Comparison of ENCODE assay signal across 12 cellular contexts in the genomic region with DNA sequence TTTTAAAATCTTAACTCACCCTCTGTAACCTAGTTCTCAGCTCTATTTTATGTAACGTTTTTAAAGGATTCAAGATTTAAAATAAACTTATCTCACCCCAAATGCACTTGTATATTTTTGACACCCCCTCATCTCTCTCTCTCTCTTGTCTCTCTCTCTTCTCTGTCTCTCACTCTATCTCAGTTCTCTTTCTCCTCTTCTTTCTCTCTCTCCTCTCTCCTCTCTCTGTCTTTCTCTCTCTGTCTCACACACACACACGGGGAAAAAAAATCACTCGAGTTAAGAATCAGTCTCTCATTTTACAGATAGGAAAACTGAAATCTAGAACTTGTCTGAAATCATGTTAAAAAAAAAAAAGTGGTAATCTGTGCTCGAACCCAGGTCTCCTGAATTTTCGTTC.
DNase-seq lines count a peak whose midpoint lies in the region; TF ChIP-seq lines count a peak whose summit lies in the region.
"Had no signal": no experiment of that assay in that cellular context is flagged by ENCODE, and none has a peak within 500 bp of the region (broad histone marks: within the 10 kb centered on the region; RNA-seq: fewer than 3 reads in every experiment).

No MANE protein-coding gene starts in this region.

- H3K9me3 ChIP-seq in HEK293 (ENCODE audit: control insufficient read depth, insufficient read depth, low read depth, low read length), result no peaks in the 10 kb centered on the region
- no peaks in the 10 kb centered on the region for H3K9me3 ChIP-seq in ascending aorta
- H3K9me3 ChIP-seq in liver (ENCODE audit: control insufficient read depth in 4 of 4, low read length in 3 of 4), result no peaks in the 10 kb centered on the region
- no peaks in the 10 kb centered on the region for H3K9me3 ChIP-seq in smooth muscle cell (replicated peaks; ENCODE audit: low read depth)
- H3K9me3 ChIP-seq: BLaER1 had no signal

- TF ChIP-seq CTCF in HEK293 (tag by site-specific recombination; IDR thresholded peaks at IDR 0.05), result no peak
- no peak for TF ChIP-seq CTCF in ascending aorta (IDR thresholded peaks at IDR 0.05)
- TF ChIP-seq CTCF in liver (IDR thresholded peaks at IDR 0.05; ENCODE audit: low read depth, low read length, missing input control), result no peak
- no peak for TF ChIP-seq CTCF in smooth muscle cell (IDR thresholded peaks at IDR 0.05; ENCODE audit: borderline replicate concordance, insufficient read depth, poor library complexity, severe bottlenecking)

- no peaks in the 10 kb centered on the region for H3K36me3 ChIP-seq in HEK293 (ENCODE audit: control insufficient read depth in 2 of 2, insufficient read depth in 1 of 2, low read length in 2 of 2)
- H3K36me3 ChIP-seq in ascending aorta, result no peaks in the 10 kb centered on the region
- no peaks in the 10 kb centered on the region for H3K36me3 ChIP-seq in liver (ENCODE audit: control insufficient read depth in 4 of 4, insufficient read depth in 3 of 4, low read depth in 1 of 4, low read length in 3 of 4)
- H3K36me3 ChIP-seq in smooth muscle cell (ENCODE audit: low read depth), result no peaks in the 10 kb centered on the region
- H3K36me3 ChIP-seq: cardiac muscle cell had no signal

- CTCF ChIA-PET in HEK293 (lab: Yijun Ruan, JAX) (interaction anchor here (0.6 kb wide), 1 partner anchor 13 kb away, joined by 3 read pairs; no protein-coding TSS in a partner anchor), HEK293T (lab: Yijun Ruan, JAX) (no interaction called here)

- H2AFZ ChIP-seq in smooth muscle cell (ENCODE audit: low read depth), result no peak overlapping the region

- H3K4me1 ChIP-seq in HEK293 (ENCODE audit: control insufficient read depth, insufficient read depth, low read length) (peaks cover 6% of the 10 kb centered on the region; the same call in 1 of the 2 replicates), ascending aorta (peaks cover 24 to 66% of the 10 kb centered on the region in 2 donors), liver (ENCODE audit: control insufficient read depth in 4 of 4, insufficient read depth in 4 of 4, low read length in 3 of 4) (peaks cover 8 to 53% (median 34%) of the 10 kb centered on the region in 4 donors), smooth muscle cell (ENCODE audit: low read depth) (peaks cover 41% of the 10 kb centered on the region)
- H3K4me1 ChIP-seq: BLaER1 had no signal

- no peak for TF ChIP-seq RAD21 in liver (IDR thresholded peaks at IDR 0.05)

- H3K9ac ChIP-seq in liver (ENCODE audit: low read depth in 1 of 2, low read length in 2 of 2) (no peak overlapping the region), smooth muscle cell (ENCODE audit: low read depth) (no peak overlapping the region)
- H3K9ac ChIP-seq: BLaER1 had no signal

- POLR2A ChIA-PET in HEK293 (lab: Yijun Ruan, JAX) (no interaction called here), HEK293T (lab: Yijun Ruan, JAX) (no interaction called here)

- H3K79me2 ChIP-seq in smooth muscle cell (ENCODE audit: low read depth), result peaks cover 45% of the 10 kb centered on the region

- H3K4me2 ChIP-seq in smooth muscle cell, result peak overlapping the region; percentile 67
- H3K4me2 ChIP-seq: BLaER1 had no signal

- DNase-seq in ascending aorta (ENCODE audit: low spot score in 2 of 2) (no peak), smooth muscle cell (lab: John Stamatoyannopoulos, UW; ENCODE audit: unreplicated experiment) (no peak), HEK293T (ENCODE audit: extremely low spot score) (no peak), HuH-7.5 (ENCODE audit: low spot score) (no peak), NCI-H446 (lab: John Stamatoyannopoulos, UW) (no peak), NCI-H82 (lab: John Stamatoyannopoulos, UW) (no peak)
- DNase-seq: activated naive CD4-positive, alpha-beta T cell treated with anti-CD3 and anti-CD28 coated beads for 36 hours; DND-41 had no signal

- H3K27ac ChIP-seq in HEK293 (ENCODE audit: extremely low read depth, low read depth, low read length), result no peak overlapping the region
- peak overlapping the region; percentile 94 to 99 for H3K27ac ChIP-seq in ascending aorta
- peak overlapping the region; percentile 53 to 87 for H3K27ac ChIP-seq in liver (ENCODE audit: low read depth in 1 of 2, low read length in 2 of 2)
- H3K27ac ChIP-seq in smooth muscle cell (ENCODE audit: low read depth), result peak overlapping the region; percentile 78
- H3K27ac ChIP-seq: BLaER1, cardiac muscle cell had no signal

- no peaks in the 10 kb centered on the region for H3K27me3 ChIP-seq in ascending aorta
- H3K27me3 ChIP-seq in liver (ENCODE audit: control insufficient read depth in 4 of 4, insufficient read depth in 4 of 4, low read length in 3 of 4), result no peaks in the 10 kb centered on the region
- no peaks in the 10 kb centered on the region for H3K27me3 ChIP-seq in smooth muscle cell (ENCODE audit: low read depth)
- H3K27me3 ChIP-seq: BLaER1, cardiac muscle cell had no signal

- no peak overlapping the region for H3K4me3 ChIP-seq in HEK293 (ENCODE audit: low read depth, low read length)
- no peak overlapping the region for H3K4me3 ChIP-seq in ascending aorta
- no peak overlapping the region for H3K4me3 ChIP-seq in liver (ENCODE audit: low read depth in 1 of 3, low read length in 3 of 3)
- H3K4me3 ChIP-seq in smooth muscle cell, result no peak overlapping the region
- H3K4me3 ChIP-seq: BLaER1, cardiac muscle cell had no signal

- intact Hi-C loops in ascending aorta (cut with DNase I), result loop anchor here (2.0 kb wide), 2 partner anchors 32 to 108 kb away; partner anchors contain the start of gene LPP

- peaks cover 59% of the 10 kb centered on the region for H4K20me1 ChIP-seq in smooth muscle cell (ENCODE audit: low read depth)
- H4K20me1 ChIP-seq: BLaER1 had no signal

- H3F3A ChIP-seq in smooth muscle cell (ENCODE audit: low read depth), result peaks cover 27% of the 10 kb centered on the region

- WGBS in liver, result 80% methylated on average over 5 of the region's 5 CpGs
- WGBS in smooth muscle cell (ENCODE audit: low lambda C conversion rate), result 76% methylated on average over 5 of the region's 5 CpGs

TF ChIP-seq in HEK293, 187 proteins besides CTCF, POLR2A, EP300 and RAD21:
- TF ChIP-seq ZNF596 (tag by site-specific recombination; IDR thresholded peaks at IDR 0.05) (peak; percentile 91), ZNF16 (tag by site-specific recombination; IDR thresholded peaks at IDR 0.05; ENCODE audit: low read depth) (no peak)

TF ChIP-seq in liver, 16 proteins besides CTCF, POLR2A, EP300 and RAD21:
- no peak for TF ChIP-seq RXRA (IDR thresholded peaks at IDR 0.05)
- no peak for TF ChIP-seq JUND (IDR thresholded peaks at IDR 0.05)
- TF ChIP-seq, protein P1, sequence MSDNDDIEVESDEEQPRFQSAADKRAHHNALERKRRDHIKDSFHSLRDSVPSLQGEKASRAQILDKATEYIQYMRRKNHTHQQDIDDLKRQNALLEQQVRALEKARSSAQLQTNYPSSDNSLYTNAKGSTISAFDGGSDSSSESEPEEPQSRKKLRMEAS (IDR thresholded peaks at IDR 0.05), result no peak
- TF ChIP-seq HNF4G (IDR thresholded peaks at IDR 0.05), result no peak
- no peak for TF ChIP-seq FOXA2 (IDR thresholded peaks at IDR 0.05)
- TF ChIP-seq SP1 (IDR thresholded peaks at IDR 0.05), result no peak
- no peak for TF ChIP-seq YY1 (IDR thresholded peaks at IDR 0.05)
- TF ChIP-seq EGR1 (IDR thresholded peaks at IDR 0.05; ENCODE audit: low read depth in 2 of 2), result no peak

TF ChIP-seq in HEK293T, 16 proteins besides CTCF, POLR2A, EP300 and RAD21:
- TF ChIP-seq HDGF (IDR thresholded peaks at IDR 0.05; ENCODE audit: borderline replicate concordance) (no peak), SP1 (IDR thresholded peaks at IDR 0.05) (no peak), FOXK2 (IDR thresholded peaks at IDR 0.05) (no peak), ELF4 (IDR thresholded peaks at IDR 0.05) (no peak), CTBP1 (IDR thresholded peaks at IDR 0.05; ENCODE audit: borderline replicate concordance) (no peak), LEF1 (IDR thresholded peaks at IDR 0.05; ENCODE audit: borderline replicate concordance) (no peak), L3MBTL2 (conservative IDR thresholded peaks at IDR 0.05) (no peak), SUZ12 (IDR thresholded peaks at IDR 0.05) (no peak), TARDBP (IDR thresholded peaks at IDR 0.05) (no peak), BHLHE40 (IDR thresholded peaks at IDR 0.05; ENCODE audit: borderline replicate concordance) (no peak), ARNT (IDR thresholded peaks at IDR 0.05) (no peak), ZNF384 (IDR thresholded peaks at IDR 0.05) (no peak), FOXM1 (IDR thresholded peaks at IDR 0.05; ENCODE audit: borderline replicate concordance) (no peak), FOXA1 (IDR thresholded peaks at IDR 0.05) (no peak), NFRKB (IDR thresholded peaks at IDR 0.05) (no peak)
- TF ChIP-seq, protein P2, sequence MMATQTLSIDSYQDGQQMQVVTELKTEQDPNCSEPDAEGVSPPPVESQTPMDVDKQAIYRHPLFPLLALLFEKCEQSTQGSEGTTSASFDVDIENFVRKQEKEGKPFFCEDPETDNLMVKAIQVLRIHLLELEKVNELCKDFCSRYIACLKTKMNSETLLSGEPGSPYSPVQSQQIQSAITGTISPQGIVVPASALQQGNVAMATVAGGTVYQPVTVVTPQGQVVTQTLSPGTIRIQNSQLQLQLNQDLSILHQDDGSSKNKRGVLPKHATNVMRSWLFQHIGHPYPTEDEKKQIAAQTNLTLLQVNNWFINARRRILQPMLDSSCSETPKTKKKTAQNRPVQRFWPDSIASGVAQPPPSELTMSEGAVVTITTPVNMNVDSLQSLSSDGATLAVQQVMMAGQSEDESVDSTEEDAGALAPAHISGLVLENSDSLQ (IDR thresholded peaks at IDR 0.05), result no peak
